In the genomic region with DNA sequence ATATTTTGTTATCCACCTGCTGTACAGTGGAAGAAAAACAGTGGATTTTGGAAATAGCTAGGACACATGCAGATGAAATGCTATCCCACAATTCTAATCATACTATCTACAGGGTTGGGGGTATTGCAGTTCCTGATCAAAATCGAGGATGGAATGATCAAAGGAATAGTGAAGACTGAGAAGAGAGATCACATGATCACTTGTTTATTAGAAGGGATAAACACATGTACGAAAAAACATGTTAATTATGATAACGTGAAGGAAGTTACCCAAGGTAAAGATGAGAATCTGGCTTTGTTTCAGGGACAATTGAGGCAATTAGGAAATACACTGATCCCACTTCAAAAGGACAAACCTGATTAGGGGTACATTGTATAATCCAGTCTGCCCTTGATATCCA, we compare ENCODE assay signal across 11 cellular contexts.
"Had no signal": no experiment of that assay in that cellular context is flagged by ENCODE, and none has a peak within 500 bp of the region (broad histone marks: within the 10 kb centered on the region; RNA-seq: fewer than 3 reads in every experiment).

No MANE protein-coding gene starts in this region.

- H3K4me1 ChIP-seq: HAP-1 had no signal

- H3K4me2 ChIP-seq: GM23338 had no signal

- H2AFZ ChIP-seq: GM23248 had no signal

- ATAC-seq: GM23338, HCT116 had no signal

- H3K4me3 ChIP-seq: GM23248, GM23338, HAP-1 had no signal

- H3K27ac ChIP-seq: GM23248 had no signal

- DNase-seq: GM23248, GOT3, H7, H9, HCEC 1CT, HFFc6 had no signal

- H3K9me3 Mint-ChIP-seq: GM23338, H9, HFFc6 had no signal

- H3K36me3 ChIP-seq: HAP-1 had no signal

- H3K9ac ChIP-seq: GM23248 had no signal

- H3K9me3 ChIP-seq: HAP-1 had no signal

- FAIRE-seq: H1, H54 had no signal

- H3K4me3 Mint-ChIP-seq: GM23338, H9, HFFc6 had no signal

- H3K4me1 Mint-ChIP-seq: GM23338, H9 had no signal
